18 cellular contexts compared by ENCODE assay signal in genomic region chr9:126524353-126525077, GRCh38.
DNase-seq lines count a peak whose midpoint lies in the region; ATAC-seq and TF ChIP-seq lines count a peak whose summit lies in the region.
"Had no signal": no experiment of that assay in that cellular context is flagged by ENCODE, and none has a peak within 500 bp of the region (broad histone marks: within the 10 kb centered on the region; RNA-seq: fewer than 3 reads in every experiment).

No MANE protein-coding gene starts in this region.

- H3K4me3 ChIP-seq in left ventricle myocardium inferior (no peak overlapping the region), heart left ventricle (peak overlapping the region in 1 of 12 donors; percentile 43), upper lobe of right lung (no peak overlapping the region), WERI-Rb-1 (ENCODE audit: low read depth, low read length) (no peak overlapping the region)
- H3K4me3 ChIP-seq in naive thymus-derived CD4-positive, alpha-beta T cell (ENCODE audit: low read length), result no peak overlapping the region
- H3K4me3 ChIP-seq: esophagus muscularis mucosa, right atrium auricular region, thyroid gland had no signal

- TF ChIP-seq CTCF in left ventricle myocardium inferior (IDR thresholded peaks at IDR 0.05; ENCODE audit: borderline replicate concordance) (no peak), heart left ventricle (IDR thresholded peaks at IDR 0.05) (no peak), upper lobe of right lung (IDR thresholded peaks at IDR 0.05) (no peak), WERI-Rb-1 (IDR thresholded peaks at IDR 0.05; ENCODE audit: low read depth, low read length) (no peak)

- H3K9me3 ChIP-seq in left ventricle myocardium inferior (replicated peaks), result no peaks in the 10 kb centered on the region
- H3K9me3 ChIP-seq in heart left ventricle, result no peaks in the 10 kb centered on the region
- H3K9me3 ChIP-seq in naive thymus-derived CD4-positive, alpha-beta T cell (ENCODE audit: control insufficient read depth in 2 of 3, low read length in 3 of 3), result no peaks in the 10 kb centered on the region
- H3K9me3 ChIP-seq in upper lobe of right lung, result no peaks in the 10 kb centered on the region
- no peaks in the 10 kb centered on the region for H3K9me3 ChIP-seq in WERI-Rb-1 (ENCODE audit: severe bottlenecking)
- H3K9me3 ChIP-seq: esophagus muscularis mucosa, right atrium auricular region, thyroid gland had no signal

- DNase-seq in left ventricle myocardium inferior (no peak), heart left ventricle (no peak), upper lobe of right lung (no peak), SHP77 (lab: John Stamatoyannopoulos, UW) (no peak), WERI-Rb-1 (no peak), NCI-H1417 (lab: John Stamatoyannopoulos, UW) (no peak)
- no peak for DNase-seq in activated CD4-positive, alpha-beta memory T cell treated with anti-CD3 and anti-CD28 coated beads for 36 hours
- no peak for DNase-seq in naive thymus-derived CD4-positive, alpha-beta T cell
- DNase-seq: COR-L47, EL, KG1, NCI-H1092, NCI-H2107, NCI-H524 treated with DMSO at 0.1 percent for 48 hours, occipital lobe, thyroid gland had no signal

- H3K36me3 Mint-ChIP-seq in activated CD4-positive, alpha-beta memory T cell treated with anti-CD3 and anti-CD28 coated beads for 36 hours, result no peaks in the 10 kb centered on the region
- H3K36me3 Mint-ChIP-seq in naive thymus-derived CD4-positive, alpha-beta T cell, result no peaks in the 10 kb centered on the region

- intact Hi-C loops in left ventricle myocardium inferior (cut with micrococcal nuclease) (no loop called here), heart left ventricle (cut with DNase I) (no loop called here), upper lobe of right lung (cut with DNase I) (no loop called here)
- intact Hi-C loops in activated CD4-positive, alpha-beta memory T cell treated with anti-CD3 and anti-CD28 coated beads for 36 hours (cut with micrococcal nuclease), result loop anchor here (1.0 kb wide), 1 partner anchor 7 kb away; no protein-coding TSS in a partner anchor
- intact Hi-C loops in naive thymus-derived CD4-positive, alpha-beta T cell (cut with micrococcal nuclease), result no loop called here

- no peak for ATAC-seq in heart left ventricle
- ATAC-seq in naive thymus-derived CD4-positive, alpha-beta T cell, result no peak
- ATAC-seq in upper lobe of right lung, result no peak

- H3K27ac ChIP-seq in left ventricle myocardium inferior (replicated peaks), result peak overlapping the region; percentile 69
- H3K27ac ChIP-seq in heart left ventricle, result peak overlapping the region in 1 of 12 donors; percentile 11
- H3K27ac ChIP-seq in naive thymus-derived CD4-positive, alpha-beta T cell (ENCODE audit: low read depth, low read length), result no peak overlapping the region
- peak overlapping the region; percentile 39 for H3K27ac ChIP-seq in upper lobe of right lung
- H3K27ac ChIP-seq in WERI-Rb-1, result no peak overlapping the region
- H3K27ac ChIP-seq: right atrium auricular region, thyroid gland had no signal

- peaks cover 31% of the 10 kb centered on the region for H3K4me1 Mint-ChIP-seq in activated CD4-positive, alpha-beta memory T cell treated with anti-CD3 and anti-CD28 coated beads for 36 hours (ENCODE audit: low read depth)
- peaks cover 10 to 19% (median 14%) of the 10 kb centered on the region in 7 donors for H3K4me1 Mint-ChIP-seq in naive thymus-derived CD4-positive, alpha-beta T cell

- H3K9me3 Mint-ChIP-seq in activated CD4-positive, alpha-beta memory T cell treated with anti-CD3 and anti-CD28 coated beads for 36 hours, result no peaks in the 10 kb centered on the region
- no peaks in the 10 kb centered on the region for H3K9me3 Mint-ChIP-seq in naive thymus-derived CD4-positive, alpha-beta T cell

- H3K36me3 ChIP-seq in left ventricle myocardium inferior, result no peaks in the 10 kb centered on the region
- no peaks in the 10 kb centered on the region for H3K36me3 ChIP-seq in heart left ventricle
- H3K36me3 ChIP-seq in naive thymus-derived CD4-positive, alpha-beta T cell (ENCODE audit: control insufficient read depth in 2 of 3, insufficient read depth in 3 of 3, low read length in 3 of 3), result no peaks in the 10 kb centered on the region
- no peaks in the 10 kb centered on the region for H3K36me3 ChIP-seq in upper lobe of right lung
- H3K36me3 ChIP-seq in WERI-Rb-1, result no peaks in the 10 kb centered on the region
- H3K36me3 ChIP-seq: esophagus muscularis mucosa, right atrium auricular region, thyroid gland had no signal

- WGBS in heart left ventricle, 4 donors, result 64 to 76% (median 72%) methylated on average over 10 to 13 of the region's 13 CpGs

- POLR2A ChIA-PET in activated CD4-positive, alpha-beta memory T cell treated with anti-CD3 and anti-CD28 coated beads for 36 hours (lab: Charles Lee), result no interaction called here
- POLR2A ChIA-PET in naive thymus-derived CD4-positive, alpha-beta T cell (lab: Charles Lee), result no interaction called here

- H3K27ac Mint-ChIP-seq in activated CD4-positive, alpha-beta memory T cell treated with anti-CD3 and anti-CD28 coated beads for 36 hours, result peak overlapping the region; percentile 19
- H3K27ac Mint-ChIP-seq in naive thymus-derived CD4-positive, alpha-beta T cell, result peak overlapping the region in 1 of 9 donors; percentile 35

- no peak for TF ChIP-seq POLR2A in heart left ventricle (IDR thresholded peaks at IDR 0.05)

- H3K4me1 ChIP-seq in left ventricle myocardium inferior (peaks cover 19% of the 10 kb centered on the region), heart left ventricle (peaks cover 0 to 31% (median 3%) of the 10 kb centered on the region in 12 donors), upper lobe of right lung (peaks cover 14% of the 10 kb centered on the region)
- H3K4me1 ChIP-seq in naive thymus-derived CD4-positive, alpha-beta T cell (ENCODE audit: control insufficient read depth in 2 of 2, insufficient read depth in 2 of 2, low read length in 2 of 2), result peaks cover 4 to 21% of the 10 kb centered on the region in 2 donors
- H3K4me1 ChIP-seq: thyroid gland had no signal

- CTCF ChIA-PET in activated CD4-positive, alpha-beta memory T cell treated with anti-CD3 and anti-CD28 coated beads for 36 hours (lab: Charles Lee), result interaction anchor here (0.9 to 2.2 kb wide), 6 partner anchors 9 to 166 kb away, joined by 3 to 8 read pairs (median 6); no protein-coding TSS in a partner anchor
- CTCF ChIA-PET in naive thymus-derived CD4-positive, alpha-beta T cell (lab: Charles Lee), result no interaction called here

- H3K27me3 Mint-ChIP-seq in activated CD4-positive, alpha-beta memory T cell treated with anti-CD3 and anti-CD28 coated beads for 36 hours, result peaks cover 13% of the 10 kb centered on the region
- H3K27me3 Mint-ChIP-seq in naive thymus-derived CD4-positive, alpha-beta T cell, result peaks cover 8 to 33% (median 16%) of the 10 kb centered on the region in 5 donors

- H3K4me3 Mint-ChIP-seq in activated CD4-positive, alpha-beta memory T cell treated with anti-CD3 and anti-CD28 coated beads for 36 hours, result no peak overlapping the region
- H3K4me3 Mint-ChIP-seq in naive thymus-derived CD4-positive, alpha-beta T cell, result peak overlapping the region in 6 of 10 donors; percentile 2 to 67 (median 52)

- peaks cover 89% of the 10 kb centered on the region for H3K27me3 ChIP-seq in left ventricle myocardium inferior (ENCODE audit: low read depth)
- peaks cover 5 to 66% (median 13%) of the 10 kb centered on the region in 9 donors for H3K27me3 ChIP-seq in heart left ventricle
- no peaks in the 10 kb centered on the region for H3K27me3 ChIP-seq in naive thymus-derived CD4-positive, alpha-beta T cell (ENCODE audit: control insufficient read depth in 2 of 2, insufficient read depth in 2 of 2, low read length in 2 of 2)
- peaks cover 27% of the 10 kb centered on the region for H3K27me3 ChIP-seq in upper lobe of right lung
- H3K27me3 ChIP-seq in WERI-Rb-1 (ENCODE audit: insufficient read depth, low read depth, severe bottlenecking), result no peaks in the 10 kb centered on the region
- H3K27me3 ChIP-seq: right atrium auricular region, thyroid gland had no signal

Comparison
In these comparisons a context has a peak if more than half of its experiments do, and no peak if none do; other contexts are left out.
1. H3K27ac ChIP-seq: peak in left ventricle myocardium inferior (single experiment) and upper lobe of right lung (single experiment); none in naive thymus-derived CD4-positive, alpha-beta T cell (single experiment) and WERI-Rb-1 (single experiment).